ENCODE assay signal across 22 cellular contexts in genomic region chr18:23853448-23854210, GRCh38.
DNase-seq lines count a peak whose midpoint lies in the region; ATAC-seq, FAIRE-seq and TF ChIP-seq lines count a peak whose summit lies in the region.
"Had no signal": no experiment of that assay in that cellular context is flagged by ENCODE, and none has a peak within 500 bp of the region (broad histone marks: within the 10 kb centered on the region; RNA-seq: fewer than 3 reads in every experiment).

No MANE protein-coding gene starts in this region.

- CTCF ChIA-PET in H1 (lab: Charles Lee; ENCODE audit: partially characterized antibody) = interaction anchor here (0.7 kb wide), 1 partner anchor 100 kb away, joined by 3 read pairs; no protein-coding TSS in a partner anchor

- no peak overlapping the region for H3K4me3 Mint-ChIP-seq in mesothelial cell of epicardium
- H3K4me3 Mint-ChIP-seq: CD4-positive, alpha-beta memory T cell; T-helper 1 cell treated with Interleukin-12 subunit alpha and Interleukin-12 subunit beta and Interleukin-4 antibody, amounts not matched to agents 30 μg/mL and 1 μg/mL, for 36 hours had no signal

- H4K5ac ChIP-seq in H1 (ENCODE audit: insufficient read length, low read depth, low read length) = no peak overlapping the region

- peak overlapping the region; percentile 65; the same call in 1 of the 2 replicates for H2BK12ac ChIP-seq in H1 (ENCODE audit: low read depth, low read length)

- no peak for ATAC-seq in HG03135 (IDR thresholded peaks at IDR 0.05; ENCODE audit: unreplicated experiment)
- no peak for ATAC-seq in HG03460 (IDR thresholded peaks at IDR 0.05; ENCODE audit: unreplicated experiment)

- FAIRE-seq in H1 (lab: Jason Lieb, UNC) = no peak
- FAIRE-seq: HTR-8/SVneo had no signal

- H4K91ac ChIP-seq in H1 (replicated peaks; ENCODE audit: insufficient read length, low read length) = no peak overlapping the region

- H4K8ac ChIP-seq in H1 (ENCODE audit: extremely low read depth, insufficient read depth, low read length) = no peak overlapping the region

- TF ChIP-seq POLR2A in H1 (IDR thresholded peaks at IDR 0.05; ENCODE audit: control extremely low read depth in 1 of 2, low read depth in 2 of 2, low read length in 2 of 2) = no peak

- H3K9me3 Mint-ChIP-seq in mesothelial cell of epicardium = no peaks in the 10 kb centered on the region
- H3K9me3 Mint-ChIP-seq: CD4-positive, alpha-beta memory T cell; IgD-negative memory B cell; T-helper 1 cell treated with Interleukin-12 subunit alpha and Interleukin-12 subunit beta and Interleukin-4 antibody, amounts not matched to agents 30 μg/mL and 1 μg/mL, for 36 hours had no signal

- H3K9me3 ChIP-seq in H1 (ENCODE audit: insufficient read depth in 2 of 2, low read depth in 1 of 2, low read length in 1 of 2) = no peaks in the 10 kb centered on the region
- H3K9me3 ChIP-seq: MG63, SJCRH30 had no signal

- no peak overlapping the region; the same call in 1 of the 2 replicates for H2BK20ac ChIP-seq in H1 (ENCODE audit: low read length)

- peak; percentile 27 for DNase-seq in MV-4-11 (lab: John Stamatoyannopoulos, UW)
- no peak for DNase-seq in H1 (ENCODE audit: low read depth in 1 of 2, low spot score in 2 of 2)
- DNase-seq in lung microvascular endothelial cell (ENCODE audit: low read depth in 2 of 2) = peak; percentile 92 to 96
- no peak for DNase-seq in mesothelial cell of epicardium (ENCODE audit: low spot score in 2 of 2, unreplicated experiment in 2 of 2)
- DNase-seq in activated CD4-positive, alpha-beta T cell treated with anti-CD3 and anti-CD28 coated beads, Interleukin-2, amount 50 U/mL, for 1 hour = no peak
- DNase-seq: ACHN; CD4-positive, alpha-beta memory T cell; DMS53; HCEC 1CT; MG63; NCI-H1105; NCI-H2081 treated with DMSO at 0.1 percent for 48 hours; NCI-H510A; NCI-H748 treated with DMSO at 0.1 percent for 48 hours; PC-9; SJCRH30 had no signal

- H3K9ac ChIP-seq in H1 (replicated peaks in 1 of 4; ENCODE audit: extremely low read depth in 1 of 4, low read depth in 3 of 4, low read length in 3 of 4) = no peak overlapping the region

- H3K4me3 ChIP-seq in H1 (ENCODE audit: extremely low read depth in 1 of 4, insufficient read depth in 2 of 4, low read depth in 3 of 4, low read length in 4 of 4) = no peak overlapping the region
- H3K4me3 ChIP-seq: MG63, PC-9, SJCRH30 had no signal

- no peak overlapping the region for H2BK15ac ChIP-seq in H1 (ENCODE audit: low read length)

- H3K18ac ChIP-seq in H1 (ENCODE audit: extremely low read depth, low read length) = no peak overlapping the region

- H3K27ac Mint-ChIP-seq in mesothelial cell of epicardium = no peak overlapping the region
- H3K27ac Mint-ChIP-seq: CD4-positive, alpha-beta memory T cell; T-helper 1 cell treated with Interleukin-12 subunit alpha and Interleukin-12 subunit beta and Interleukin-4 antibody, amounts not matched to agents 30 μg/mL and 1 μg/mL, for 36 hours had no signal

- peaks cover 11% of the 10 kb centered on the region for H3K4me1 Mint-ChIP-seq in mesothelial cell of epicardium

- peaks cover 11% of the 10 kb centered on the region for H3K27me3 Mint-ChIP-seq in mesothelial cell of epicardium (ENCODE audit: low read depth)
- H3K27me3 Mint-ChIP-seq: CD4-positive, alpha-beta memory T cell; IgD-negative memory B cell had no signal

- no peak overlapping the region for H2BK120ac ChIP-seq in H1 (replicated peaks; ENCODE audit: low read depth, low read length)

- peaks cover 0 to 2% (median 0%) of the 10 kb centered on the region in 4 experiments; a peak in 3 of 7 replicates for H3K4me1 ChIP-seq in H1 (replicated peaks in 1 of 4; ENCODE audit: control insufficient read depth in 3 of 4, insufficient read depth in 4 of 4, low read length in 3 of 4)

- H3K36me3 Mint-ChIP-seq in mesothelial cell of epicardium = no peaks in the 10 kb centered on the region
- H3K36me3 Mint-ChIP-seq: CD4-positive, alpha-beta memory T cell; IgD-negative memory B cell had no signal

- no peak overlapping the region for H2AFZ ChIP-seq in H1 (ENCODE audit: low read length)
- H2AFZ ChIP-seq: PC-9 had no signal

- H2AK5ac ChIP-seq in H1 (ENCODE audit: low read depth, low read length) = no peak overlapping the region

- peak overlapping the region; percentile 51 for H3K27ac ChIP-seq in C4-2B
- H3K27ac ChIP-seq in H1 (ENCODE audit: low read depth, low read length) = no peak overlapping the region
- H3K27ac ChIP-seq: PC-9 had no signal

- POLR2A ChIA-PET in H1 (lab: Charles Lee; ENCODE audit: partially characterized antibody) = interaction anchor here (2.2 kb wide), 1 partner anchor 285 kb away, joined by 6 read pairs; the partner anchor contains the start of gene CABYR

- no peaks in the 10 kb centered on the region for H3K36me3 ChIP-seq in H1 (ENCODE audit: control insufficient read depth in 2 of 4, insufficient read depth in 4 of 4, low read length in 3 of 4)
- H3K36me3 ChIP-seq: SJCRH30 had no signal

- H3K79me2 ChIP-seq in H1 (ENCODE audit: control insufficient read depth in 1 of 2, insufficient read depth in 2 of 2, low read length in 2 of 2) = no peaks in the 10 kb centered on the region

- H3K56ac ChIP-seq in H1 (replicated peaks; ENCODE audit: insufficient read length, low read depth, low read length) = no peak overlapping the region

- no peak for TF ChIP-seq RAD21 in H1 (IDR thresholded peaks at IDR 0.05 in 1 of 2, conservative IDR thresholded peaks at IDR 0.05 in 1 of 2; ENCODE audit: low read depth in 2 of 2, low read length in 2 of 2)

- no peaks in the 10 kb centered on the region for H3K27me3 ChIP-seq in H1 (replicated peaks in 1 of 4; ENCODE audit: control insufficient read depth in 3 of 4, extremely low read depth in 1 of 4, insufficient read depth in 3 of 4, low read length in 3 of 4)
- H3K27me3 ChIP-seq: MG63, SJCRH30 had no signal

- H4K20me1 ChIP-seq in H1 (replicated peaks in 1 of 2; ENCODE audit: control insufficient read depth in 1 of 2, insufficient read depth in 2 of 2, low read length in 2 of 2) = no peaks in the 10 kb centered on the region

- no peaks in the 10 kb centered on the region for H3K23me2 ChIP-seq in H1 (ENCODE audit: low read depth, low read length)

- 86% methylated on average over 8 of the region's 8 CpGs; no CpG with 5 or more reads in 1 of the 2 experiments for WGBS in H1 (ENCODE audit: extremely low coverage in 1 of 2, insufficient coverage in 1 of 2, insufficient read length in 1 of 2, insufficient replicate concordance in 2 of 2, low coverage in 1 of 2, low lambda C conversion rate in 2 of 2, missing lambda C conversion rate in 1 of 2), 2 experiments

- no peak for TF ChIP-seq EP300 in H1 (IDR thresholded peaks at IDR 0.05; ENCODE audit: borderline replicate concordance in 1 of 2, low read depth in 2 of 2, low read length in 2 of 2)

- TF ChIP-seq CTCF in C4-2B (conservative IDR thresholded peaks at IDR 0.05) = no peak
- no peak for TF ChIP-seq CTCF in H1 (IDR thresholded peaks at IDR 0.05; ENCODE audit: control extremely low read depth in 1 of 3, insufficient read depth in 1 of 3, low read depth in 1 of 3, low read length in 3 of 3)
- TF ChIP-seq CTCF in mesothelial cell of epicardium (IDR thresholded peaks at IDR 0.05; ENCODE audit: unreplicated experiment) = no peak

- H3K4me2 ChIP-seq in H1 (ENCODE audit: insufficient read depth in 1 of 2, low read depth in 2 of 2, low read length in 2 of 2) = no peak overlapping the region
- H3K4me2 ChIP-seq: PC-9 had no signal

- H3K23ac ChIP-seq in H1 (ENCODE audit: insufficient read length) = no peak overlapping the region

- no peaks in the 10 kb centered on the region for H3K79me1 ChIP-seq in H1 (ENCODE audit: low read depth, low read length)

- no peak overlapping the region for H3K14ac ChIP-seq in H1 (ENCODE audit: insufficient read length)

- H2BK5ac ChIP-seq in H1 (ENCODE audit: low read depth, low read length) = no peak overlapping the region

- H3K4ac ChIP-seq in H1 (replicated peaks; ENCODE audit: insufficient read length, low read depth, low read length) = no peak overlapping the region

TF ChIP-seq in H1, 55 proteins besides CTCF, POLR2A, EP300 and RAD21:
- TF ChIP-seq SRF (IDR thresholded peaks at IDR 0.05; ENCODE audit: low read depth, low read length) (no peak), JUN (IDR thresholded peaks at IDR 0.05; ENCODE audit: low read depth, low read length) (no peak), CREB1 (IDR thresholded peaks at IDR 0.05) (no peak), NRF1 (IDR thresholded peaks at IDR 0.05; ENCODE audit: low read depth, low read length) (no peak), TAF1 (IDR thresholded peaks at IDR 0.05; ENCODE audit: low read depth, low read length) (no peak), TEAD4 (IDR thresholded peaks at IDR 0.05; ENCODE audit: low read depth, low read length) (no peak), YY1 (IDR thresholded peaks at IDR 0.05; ENCODE audit: low read depth, low read length) (no peak)
TF ChIP-seq in H1: peak in this region for 0.

Comparison
In these comparisons a context has a peak if more than half of its experiments do, and no peak if none do; other contexts are left out.
1. DNase-seq: peak in MV-4-11 (single experiment) and lung microvascular endothelial cell (2 of 2); none in H1 (0 of 2), mesothelial cell of epicardium (0 of 2) and activated CD4-positive, alpha-beta T cell treated with anti-CD3 and anti-CD28 coated beads, Interleukin-2, amount 50 U/mL, for 1 hour (single experiment).